In genomic region chr12:53518381-53518780, GRCh38 we compare ENCODE assay signal across 20 cellular contexts. TPM values are rescaled to one million over a fixed set of nuclear protein-coding genes. Genes with fewer than 3 reads are reported as not detected.
DNase-seq lines count a peak whose midpoint lies in the region; ATAC-seq, FAIRE-seq and TF ChIP-seq lines count a peak whose summit lies in the region.
"Had no signal": no experiment of that assay in that cellular context is flagged by ENCODE, and none has a peak within 500 bp of the region (broad histone marks: within the 10 kb centered on the region; RNA-seq: fewer than 3 reads in every experiment).

No MANE protein-coding gene starts in this region.

- FAIRE-seq in A549 (lab: Jason Lieb, UNC) (no peak), H54 (lab: Jason Lieb, UNC) (peak; percentile 48), HTR-8/SVneo (lab: Jason Lieb, UNC) (no peak)
- FAIRE-seq: G401.6 had no signal

- no peak overlapping the region for H3K9ac ChIP-seq in PC-3 (ENCODE audit: low read length)

- H3K36me3 ChIP-seq in PC-3 (ENCODE audit: low read depth, low read length), result peaks cover 27% of the 10 kb centered on the region

- H3K79me2 ChIP-seq in PC-3 (ENCODE audit: low read length), result no peaks in the 10 kb centered on the region

- no peaks in the 10 kb centered on the region for H3F3A ChIP-seq in PC-3 (ENCODE audit: low read length, unreplicated experiment)

- WGBS in A549 (ENCODE audit: missing lambda C conversion rate), result 68% methylated on average over 5 of the region's 5 CpGs

- ATAC-seq in A549, result no peak
- ATAC-seq in PC-3, result peak; percentile 37; the same call in 1 of the 2 replicates
- ATAC-seq: Panc1, T-cell had no signal

- H3K4me2 ChIP-seq in A549, result no peak overlapping the region
- H3K4me2 ChIP-seq in PC-3 (ENCODE audit: low read length), result no peak overlapping the region

- TF ChIP-seq POLR2A in A549 (IDR thresholded peaks at IDR 0.05; ENCODE audit: low read length), result no peak
- no peak for TF ChIP-seq POLR2A in H54 (IDR thresholded peaks at IDR 0.05; ENCODE audit: low read depth, low read length)

- H3K9me2 ChIP-seq in PC-3 (replicated peaks; ENCODE audit: low read length), result no peaks in the 10 kb centered on the region

- H4K20me1 ChIP-seq in PC-3 (ENCODE audit: low read length), result no peaks in the 10 kb centered on the region

- intact Hi-C loops in PC-3 (cut with micrococcal nuclease) (no loop called here), head of caudate nucleus (cut with DNase I) (no loop called here)

- CTCF ChIA-PET in A549 (lab: Yijun Ruan, JAX) (interaction anchor here (0.9 to 9.8 kb wide), 4 partner anchors 12 to 197 kb away, joined by 3 to 104 read pairs (median 4); partner anchors contain the start of genes AAAS, NPFF and TARBP2), PC-3 (lab: Charles Lee) (interaction anchor here (0.6 kb wide), 2 partner anchors 25 to 177 kb away, joined by 3 to 4 read pairs; no protein-coding TSS in a partner anchor)

- H2AFZ ChIP-seq in PC-3 (ENCODE audit: low read length), result no peak overlapping the region

- TF ChIP-seq EP300 in A549 (IDR thresholded peaks at IDR 0.05), result no peak

- no peak overlapping the region for H3K4me3 ChIP-seq in A549
- no peak overlapping the region for H3K4me3 ChIP-seq in PC-3 (ENCODE audit: low read length)
- no peak overlapping the region for H3K4me3 ChIP-seq in fibroblast of pulmonary artery (replicated peaks; ENCODE audit: low read depth, low read length)
- H3K4me3 ChIP-seq: SK-N-MC had no signal

- no peaks in the 10 kb centered on the region for H3K9me3 ChIP-seq in A549
- no peaks in the 10 kb centered on the region for H3K9me3 ChIP-seq in PC-3 (ENCODE audit: low read length)

- H3K27ac ChIP-seq in A549, result no peak overlapping the region
- no peak overlapping the region for H3K27ac ChIP-seq in PC-3 (ENCODE audit: low read length)
- H3K27ac ChIP-seq: SK-N-MC had no signal

- TF ChIP-seq CTCF in A549 (IDR thresholded peaks at IDR 0.05), result no peak
- no peak for TF ChIP-seq CTCF in PC-3 (conservative IDR thresholded peaks at IDR 0.05; ENCODE audit: low read depth, low read length)
- TF ChIP-seq CTCF in fibroblast of pulmonary artery (IDR thresholded peaks at IDR 0.05; ENCODE audit: low read length, missing control alignments), result no peak

- POLR2A ChIA-PET in A549 (lab: Yijun Ruan, JAX) (no interaction called here), PC-3 (lab: Charles Lee; ENCODE audit: unreplicated experiment) (no interaction called here)

- no peaks in the 10 kb centered on the region for H3K27me3 ChIP-seq in PC-3 (ENCODE audit: low read length)

- no TSS peak for BruUV-seq in PC-3 (replicated peaks; lab: Mats Ljungman, UMichigan)

- DNase-seq in A549 (ENCODE audit: low read depth in 1 of 2, low spot score in 1 of 2), result no peak
- no peak for DNase-seq in H54 (ENCODE audit: insufficient read length, low spot score)
- DNase-seq in PC-3, result peak; percentile 38
- DNase-seq in fibroblast of pulmonary artery (ENCODE audit: low read depth), result peak; percentile 38
- DNase-seq in HUDEP-2 (lab: John Stamatoyannopoulos, UW; ENCODE audit: unreplicated experiment in 76 of 76), result no peak
- no peak for DNase-seq in head of caudate nucleus
- DNase-seq in NCI-H187 treated with DMSO at 0.1 percent for 48 hours (lab: John Stamatoyannopoulos, UW), result no peak
- no peak for DNase-seq in HTR-8/SVneo (ENCODE audit: insufficient read length, low spot score)
- DNase-seq: COR-L47, DMS153, NCI-H1417 treated with DMSO at 0.1 percent for 48 hours, NCI-H2029 treated with DMSO at 0.1 percent for 48 hours, NCI-H510A, NCI-H774, Right ventricle myocardium superior, T-cell had no signal

- H3K4me1 ChIP-seq in A549 (no peaks in the 10 kb centered on the region), PC-3 (ENCODE audit: insufficient read depth, low read length) (no peaks in the 10 kb centered on the region)

- TF ChIP-seq RAD21 in A549 (conservative IDR thresholded peaks at IDR 0.05 in 1 of 2, IDR thresholded peaks at IDR 0.05 in 1 of 2), result no peak

TF ChIP-seq in A549, 52 proteins besides CTCF, POLR2A, EP300 and RAD21:
- TF ChIP-seq FOSL2 (IDR thresholded peaks at IDR 0.05) (no peak), FOSL2 (CRISPR knock-in tag; IDR thresholded peaks at IDR 0.05) (peak; percentile 66), EHMT2 (IDR thresholded peaks at IDR 0.05; ENCODE audit: low read depth) (no peak), ZC3H11A (IDR thresholded peaks at IDR 0.05) (no peak), RFX5 (IDR thresholded peaks at IDR 0.05) (no peak), HMGXB4 (CRISPR knock-in tag; IDR thresholded peaks at IDR 0.05; ENCODE audit: borderline replicate concordance) (no peak), CHD2 (IDR thresholded peaks at IDR 0.05; ENCODE audit: low read length, partially characterized antibody) (no peak)

RNA-seq across cellular contexts. Expression of gene NPFF, which starts 11.1 kb away (rescaled TPM):
- polyA plus RNA-seq in A549 (2011; rRNA removed), result 0.17 TPM in 1 of 2 replicates, not detected in the other
- polyA plus RNA-seq in A549 (2012; cell fraction: cytosol; rRNA removed), result 0.26 and 0.46 TPM in 2 replicates
- 1.4 and 1.6 TPM in 2 replicates for polyA plus RNA-seq in A549 (2012; cell fraction: nucleus; rRNA removed)
- polyA plus RNA-seq in A549 (2017; fragmentation: RNase III; extraction: RNeasy Plus Mini Kit Qiagen cat#74134 plus additional on column Dnase treatment), result not detected in 3 replicates
- polyA minus RNA-seq in A549 (2011; rRNA and poly(A)+ RNA removed), result not detected in 2 replicates
- not detected in 2 replicates for total RNA-seq in PC-3 (2014; rRNA removed)
- total RNA-seq: LHCN-M2, Right ventricle myocardium superior, T-cell had no signal

RNA-seq across cellular contexts. Expression of gene TARBP2, which starts 17.3 kb away (rescaled TPM):
- 41.5 and 51.2 TPM in 2 replicates for polyA plus RNA-seq in A549 (2011; rRNA removed)
- polyA plus RNA-seq in A549 (2012; cell fraction: cytosol; rRNA removed), result 91.9 and 106 TPM in 2 replicates
- 170 and 176 TPM in 2 replicates for polyA plus RNA-seq in A549 (2012; cell fraction: nucleus; rRNA removed)
- 43.7 to 50.4 TPM (median 49.9 TPM) in 3 replicates for polyA plus RNA-seq in A549 (2017; fragmentation: RNase III; extraction: RNeasy Plus Mini Kit Qiagen cat#74134 plus additional on column Dnase treatment)
- polyA minus RNA-seq in A549 (2011; rRNA and poly(A)+ RNA removed), result 39.4 and 49.2 TPM in 2 replicates
- total RNA-seq in PC-3 (2014; rRNA removed), result 82.0 and 98.9 TPM in 2 replicates

RNA-seq across cellular contexts. Expression of gene MAP3K12, which starts 19.1 kb away (rescaled TPM):
- polyA plus RNA-seq in A549 (2011; rRNA removed) (21.9 and 30.6 TPM in 2 replicates), A549 (2017; fragmentation: RNase III; extraction: RNeasy Plus Mini Kit Qiagen cat#74134 plus additional on column Dnase treatment) (14.0 to 18.7 TPM (median 16.1 TPM) in 3 replicates)
- 20.1 and 23.0 TPM in 2 replicates for polyA plus RNA-seq in A549 (2012; cell fraction: cytosol; rRNA removed)
- 110 and 113 TPM in 2 replicates for polyA plus RNA-seq in A549 (2012; cell fraction: nucleus; rRNA removed)
- polyA minus RNA-seq in A549 (2011; rRNA and poly(A)+ RNA removed), result 29.2 and 40.6 TPM in 2 replicates
- total RNA-seq in PC-3 (2014; rRNA removed), result 8.5 and 9.6 TPM in 2 replicates

Comparison
In these comparisons a context has a peak if more than half of its experiments do, and no peak if none do; other contexts are left out.
1. DNase-seq: peak in PC-3 (single experiment) and fibroblast of pulmonary artery (single experiment); none in A549 (0 of 2), H54 (single experiment), HUDEP-2 (0 of 76), head of caudate nucleus (0 of 42), NCI-H187 treated with DMSO at 0.1 percent for 48 hours (single experiment) and HTR-8/SVneo (single experiment).